Comparison of ENCODE assay signal across 12 cellular contexts in the genomic region with DNA sequence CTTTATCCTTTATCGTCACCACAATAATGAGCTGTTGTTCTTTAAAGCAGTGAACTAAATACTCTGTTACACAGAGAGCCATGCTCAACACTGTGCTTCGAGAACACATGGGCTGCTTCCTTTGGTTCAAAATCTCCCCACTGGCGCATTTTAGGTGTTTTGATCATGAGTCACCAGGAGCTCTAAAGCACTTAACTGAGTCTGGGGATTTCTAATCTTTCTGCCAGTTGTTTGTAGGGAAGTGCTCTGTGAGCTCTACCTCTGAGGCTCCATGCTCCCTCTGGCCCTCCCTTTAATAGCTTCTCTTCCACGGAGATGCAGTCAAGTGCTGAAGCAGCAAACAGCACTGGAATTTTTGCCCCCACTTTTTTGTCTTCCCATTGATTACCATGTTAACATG. TPM values are rescaled to one million over a fixed set of nuclear protein-coding genes. Genes with fewer than 3 reads are reported as not detected.
DNase-seq lines count a peak whose midpoint lies in the region; ATAC-seq and TF ChIP-seq lines count a peak whose summit lies in the region.
"Had no signal": no experiment of that assay in that cellular context is flagged by ENCODE, and none has a peak within 500 bp of the region (broad histone marks: within the 10 kb centered on the region; RNA-seq: fewer than 3 reads in every experiment).

No MANE protein-coding gene starts in this region.

- peaks cover 56% of the 10 kb centered on the region for H3K4me1 Mint-ChIP-seq in CD8-positive, alpha-beta T cell (ENCODE audit: low read depth)

- H3K36me3 ChIP-seq in CD8-positive, alpha-beta T cell (ENCODE audit: insufficient read depth, low read length): peaks cover 43% of the 10 kb centered on the region
- H3K36me3 ChIP-seq in brain microvascular endothelial cell (replicated peaks) (peaks cover 19% of the 10 kb centered on the region), uterus (no peaks in the 10 kb centered on the region)

- H3K36me3 Mint-ChIP-seq in CD8-positive, alpha-beta T cell: peaks cover 86% of the 10 kb centered on the region

- peak overlapping the region; percentile 75 for H3K27ac Mint-ChIP-seq in CD8-positive, alpha-beta T cell

- no peaks in the 10 kb centered on the region for H3K9me3 Mint-ChIP-seq in CD8-positive, alpha-beta T cell

- H3K27ac ChIP-seq in CD8-positive, alpha-beta T cell (ENCODE audit: low read depth, low read length): no peak overlapping the region
- H3K27ac ChIP-seq in brain microvascular endothelial cell (no peak overlapping the region), caudate nucleus (ENCODE audit: low read depth, low read length) (no peak overlapping the region), uterus (no peak overlapping the region)
- H3K27ac ChIP-seq: heart right ventricle, PC-9 had no signal

- no peak for TF ChIP-seq CTCF in CD8-positive, alpha-beta T cell (IDR thresholded peaks at IDR 0.05)
- no peak for TF ChIP-seq CTCF in brain microvascular endothelial cell (IDR thresholded peaks at IDR 0.05; ENCODE audit: low read depth, low read length, missing control alignments)
- no peak for TF ChIP-seq CTCF in uterus (IDR thresholded peaks at IDR 0.05)

- no peaks in the 10 kb centered on the region for H3K9me3 ChIP-seq in CD8-positive, alpha-beta T cell (ENCODE audit: low read length)
- H3K9me3 ChIP-seq in uterus: no peaks in the 10 kb centered on the region
- H3K9me3 ChIP-seq: heart right ventricle had no signal

- H3K4me1 ChIP-seq in CD8-positive, alpha-beta T cell (ENCODE audit: insufficient read depth, low read length): peaks cover 19% of the 10 kb centered on the region
- H3K4me1 ChIP-seq in uterus: no peaks in the 10 kb centered on the region

- H3K27me3 Mint-ChIP-seq in CD8-positive, alpha-beta T cell (ENCODE audit: low read depth): no peaks in the 10 kb centered on the region

- H3K27me3 ChIP-seq in CD8-positive, alpha-beta T cell (ENCODE audit: insufficient read depth, low read length): no peaks in the 10 kb centered on the region
- H3K27me3 ChIP-seq in brain microvascular endothelial cell (replicated peaks) (no peaks in the 10 kb centered on the region), uterus (no peaks in the 10 kb centered on the region)
- H3K27me3 ChIP-seq: heart right ventricle had no signal

- no peak overlapping the region for H3K4me3 ChIP-seq in CD8-positive, alpha-beta T cell (ENCODE audit: low read depth, low read length)
- H3K4me3 ChIP-seq in brain microvascular endothelial cell (ENCODE audit: low read depth, low read length): no peak overlapping the region
- H3K4me3 ChIP-seq in uterus: no peak overlapping the region
- H3K4me3 ChIP-seq: heart right ventricle, PC-9 had no signal

- ATAC-seq in CD8-positive, alpha-beta T cell: peak; percentile 46
- ATAC-seq in GM21825 (IDR thresholded peaks at IDR 0.05; ENCODE audit: unreplicated experiment): no peak
- ATAC-seq: HCT116, heart right ventricle had no signal

- no peak for DNase-seq in CD8-positive, alpha-beta T cell
- DNase-seq in LHCN-M2 (ENCODE audit: low read depth) (peak; percentile 88), brain microvascular endothelial cell (peak; percentile 88), myocyte (ENCODE audit: low read depth) (peak; percentile 73), NCI-H1930 (lab: John Stamatoyannopoulos, UW) (no peak), caudate nucleus (lab: John Stamatoyannopoulos, UW) (no peak), uterus (no peak)
- DNase-seq: heart right ventricle, PC-9, posterior cingulate gyrus had no signal

- CTCF ChIA-PET in CD8-positive, alpha-beta T cell (lab: Charles Lee): interaction anchor here (1.2 to 1.4 kb wide), 2 partner anchors 21 to 24 kb away, joined by 3 to 9 read pairs; no protein-coding TSS in a partner anchor

- intact Hi-C loops in CD8-positive, alpha-beta T cell (cut with DNase I, micrococcal nuclease): loop anchor here in 1 of 2 experiments (10.0 kb wide), 1 partner anchor 119 kb away; no protein-coding TSS in a partner anchor
- intact Hi-C loops in uterus (cut with DNase I; ENCODE audit: low total_unique reads): no loop called here

- TF ChIP-seq POLR2A in uterus (IDR thresholded peaks at IDR 0.05): no peak

- POLR2A ChIA-PET in CD8-positive, alpha-beta T cell (lab: Charles Lee): interaction anchor here (1.0 to 1.4 kb wide), 2 partner anchors 17 to 22 kb away, joined by 3 to 6 read pairs; a partner anchor contains a TSS

- in situ Hi-C loops in brain microvascular endothelial cell (cut with HindIII; ENCODE audit: low pct_ligation_motif_present, low sequenced_read_pairs): no loop called here

- H3K4me3 Mint-ChIP-seq in CD8-positive, alpha-beta T cell: no peak overlapping the region

RNA-seq across cellular contexts. Expression of a gene that starts 17.0 kb away (rescaled TPM):
- 10 to 100 TPM; 46.5 to 49.9 TPM for total RNA-seq in CD8-positive, alpha-beta T cell
- total RNA-seq in LHCN-M2 (2014; rRNA removed) (19.3 and 26.9 TPM in 2 replicates), myocyte (12.9 and 16.8 TPM in 2 replicates), uterus (10 to 100 TPM in 3 of 4 donors, 1 to 10 TPM in 1; 9.5 to 29.2 (median 17.1) TPM)
- polyA plus RNA-seq in LHCN-M2 (2012): 7.4 TPM
- 7.2 TPM for polyA plus RNA-seq in myocyte (2012)

RNA-seq across cellular contexts. Expression of a gene that starts 42.5 kb away (rescaled TPM):
- total RNA-seq in CD8-positive, alpha-beta T cell: 10 to 100 TPM; 49.5 to 49.6 TPM
- total RNA-seq in LHCN-M2 (2014; rRNA removed): 20.3 and 29.5 TPM in 2 replicates
- 3.5 TPM for polyA plus RNA-seq in LHCN-M2 (2012)
- total RNA-seq in myocyte: 40.5 and 41.4 TPM in 2 replicates
- polyA plus RNA-seq in myocyte (2012): 6.2 TPM
- total RNA-seq in uterus: 10 to 100 TPM; 32.5 to 93.9 (median 51.1) TPM

Comparison
In these comparisons a context has a peak if more than half of its experiments do, and no peak if none do; other contexts are left out.
1. DNase-seq: peak in LHCN-M2 (single experiment), brain microvascular endothelial cell (single experiment) and myocyte (single experiment); none in CD8-positive, alpha-beta T cell (0 of 7), NCI-H1930 (0 of 2), caudate nucleus (0 of 61) and uterus (0 of 2).